Comparison of ENCODE assay signal across 8 cellular contexts in the genomic region with DNA sequence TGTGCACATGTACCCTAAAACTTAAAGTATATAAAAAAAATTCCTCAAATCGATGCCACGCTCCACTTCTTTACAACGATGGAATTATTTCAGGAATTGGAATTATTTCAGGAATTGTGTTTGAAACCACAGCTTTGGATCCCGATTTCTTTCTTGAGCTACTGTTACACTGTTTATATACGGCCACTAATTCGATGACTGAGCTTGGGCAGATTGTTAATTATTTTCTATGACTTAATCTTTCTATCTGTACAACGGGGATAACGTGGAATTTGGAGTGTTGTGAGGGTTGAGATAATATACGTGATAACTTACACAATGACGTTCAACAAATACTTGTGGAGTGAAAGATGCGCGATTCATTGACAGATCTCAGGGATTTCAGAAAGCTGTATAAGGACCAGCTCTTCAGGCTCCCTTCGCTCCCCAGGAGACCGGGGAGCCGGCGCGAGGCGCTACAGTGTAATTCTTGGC.
A peak's percentile ranks its signal among the peaks of the same experiment; 100 is the strongest.
DNase-seq lines count a peak whose midpoint lies in the region; ATAC-seq and TF ChIP-seq lines count a peak whose summit lies in the region.

No MANE protein-coding gene starts in this region.

- no peak overlapping the region for H3K23ac ChIP-seq in mesenchymal stem cell (ENCODE audit: low read length in 2 of 2)

- H3K79me1 ChIP-seq in mesenchymal stem cell (replicated peaks; ENCODE audit: low read length, poor library complexity, severe bottlenecking), result peaks cover 10% of the 10 kb centered on the region

- H3K4ac ChIP-seq in mesenchymal stem cell (ENCODE audit: low read depth in 1 of 2, low read length in 2 of 2), result no peak overlapping the region

- H3K14ac ChIP-seq in mesenchymal stem cell (ENCODE audit: low read length in 2 of 2), result no peak overlapping the region

- H3K4me1 ChIP-seq in HEK293 (ENCODE audit: control insufficient read depth, insufficient read depth, low read length) (no peaks in the 10 kb centered on the region), ascending aorta (peaks cover 0 to 11% of the 10 kb centered on the region in 2 donors), mesenchymal stem cell (ENCODE audit: control insufficient read depth, insufficient read depth, low read depth, low read length) (peaks cover 8% of the 10 kb centered on the region)

- H3K27ac ChIP-seq in 22Rv1, result peak overlapping the region; percentile 86
- H3K27ac ChIP-seq in HEK293 (ENCODE audit: extremely low read depth, low read depth, low read length), result no peak overlapping the region
- H3K27ac ChIP-seq in ascending aorta, result peak overlapping the region in 1 of 2 donors; percentile 87
- H3K27ac ChIP-seq in mesenchymal stem cell (ENCODE audit: low read length, poor library complexity, severe bottlenecking), result peak overlapping the region; percentile 76

- H3K9me3 ChIP-seq in HEK293 (ENCODE audit: control insufficient read depth, insufficient read depth, low read depth, low read length), result no peaks in the 10 kb centered on the region
- H3K9me3 ChIP-seq in ascending aorta, result no peaks in the 10 kb centered on the region
- H3K9me3 ChIP-seq in mesenchymal stem cell (ENCODE audit: control insufficient read depth, low read length), result no peaks in the 10 kb centered on the region

- H3K27me3 ChIP-seq in ascending aorta (no peaks in the 10 kb centered on the region), mesenchymal stem cell (ENCODE audit: control insufficient read depth in 1 of 2, insufficient read depth in 1 of 2, low read length in 2 of 2) (peaks cover 0 to 7% of the 10 kb centered on the region in 2 experiments)

- H3K36me3 ChIP-seq in HEK293 (ENCODE audit: control insufficient read depth in 2 of 2, insufficient read depth in 1 of 2, low read length in 2 of 2) (peaks cover 5 to 11% of the 10 kb centered on the region in 2 experiments; a peak in 2 of 3 replicates), ascending aorta (no peaks in the 10 kb centered on the region), mesenchymal stem cell (ENCODE audit: control insufficient read depth in 1 of 2, insufficient read depth in 2 of 2, low read depth in 1 of 2, low read length in 2 of 2) (peaks cover 0 to 4% of the 10 kb centered on the region in 2 experiments)

- no peak overlapping the region for H3K4me2 ChIP-seq in mesenchymal stem cell (ENCODE audit: low read length, poor library complexity, severe bottlenecking)

- intact Hi-C loops in ascending aorta (cut with DNase I), result loop anchor here (1.0 to 5.0 kb wide), 6 partner anchors 28 to 782 kb away; no protein-coding TSS in a partner anchor
- intact Hi-C loops in posterior cingulate gyrus (cut with DNase I), result loop anchor here (1.0 to 5.0 kb wide), 2 partner anchors 384 to 784 kb away; no protein-coding TSS in a partner anchor

- no peak overlapping the region for H2BK15ac ChIP-seq in mesenchymal stem cell (ENCODE audit: low read depth, poor library complexity, severe bottlenecking)

- CTCF ChIA-PET in HEK293 (lab: Yijun Ruan, JAX), result interaction anchor here (0.6 to 2.7 kb wide), 57 partner anchors 8 to 1439 kb away, joined by 3 to 32 read pairs (median 4); a partner anchor contains a TSS

- WGBS in mesenchymal stem cell, result 36% methylated on average over 17 of the region's 18 CpGs

- DNase-seq in ascending aorta (ENCODE audit: low spot score in 2 of 2) (no peak), mesenchymal stem cell (no peak), NCI-H446 treated with DMSO at 0.1 percent for 48 hours (lab: John Stamatoyannopoulos, UW) (no peak), NCI-H345 (lab: John Stamatoyannopoulos, UW) (no peak), posterior cingulate gyrus (no peak)

- no peak overlapping the region for H4K8ac ChIP-seq in mesenchymal stem cell (ENCODE audit: low read length)

- H2AK5ac ChIP-seq in mesenchymal stem cell (ENCODE audit: low read length, severe bottlenecking), result no peak overlapping the region

- TF ChIP-seq CTCF in 22Rv1 (IDR thresholded peaks at IDR 0.05) (no peak), HEK293 (tag by site-specific recombination; IDR thresholded peaks at IDR 0.05) (no peak), ascending aorta (IDR thresholded peaks at IDR 0.05) (no peak)

- no peak overlapping the region for H2BK5ac ChIP-seq in mesenchymal stem cell (ENCODE audit: low read depth, low read length, poor library complexity, severe bottlenecking)

- no peak overlapping the region for H2BK120ac ChIP-seq in mesenchymal stem cell (ENCODE audit: low read depth, low read length)

- H3K4me3 ChIP-seq in HEK293 (ENCODE audit: low read depth, low read length), result peak overlapping the region; percentile 20
- peak overlapping the region; percentile 63 to 90 for H3K4me3 ChIP-seq in ascending aorta
- peak overlapping the region in 1 of 2 experiments; percentile 89 for H3K4me3 ChIP-seq in mesenchymal stem cell (ENCODE audit: insufficient read depth in 1 of 2, low read depth in 1 of 2, low read length in 2 of 2)

- H2BK12ac ChIP-seq in mesenchymal stem cell (ENCODE audit: low read length in 2 of 2), result no peak overlapping the region

- no peak overlapping the region for H2AFZ ChIP-seq in mesenchymal stem cell (ENCODE audit: low read depth, low read length)

- POLR2A ChIA-PET in HEK293 (lab: Yijun Ruan, JAX), result interaction anchor here (0.6 to 1.5 kb wide), 23 partner anchors 8 to 828 kb away, joined by 3 to 17 read pairs (median 3); a partner anchor contains a TSS

- peak overlapping the region; percentile 96 for H3K9ac ChIP-seq in mesenchymal stem cell (ENCODE audit: low read length)

- H4K91ac ChIP-seq in mesenchymal stem cell (ENCODE audit: low read length), result no peak overlapping the region

- H3K18ac ChIP-seq in mesenchymal stem cell (ENCODE audit: low read depth in 1 of 2, low read length in 2 of 2), result no peak overlapping the region

- ATAC-seq in GM19351 (IDR thresholded peaks at IDR 0.05; ENCODE audit: unreplicated experiment), result no peak

TF ChIP-seq in HEK293, 187 proteins besides CTCF, POLR2A, EP300 and RAD21:
- TF ChIP-seq ZNF560 (tag by site-specific recombination; IDR thresholded peaks at IDR 0.05; ENCODE audit: borderline replicate concordance), result no peak
- 0 out of 2 replicates have a peak, but pooled peaks have one; percentile 38 for TF ChIP-seq ZBTB20 (tag by site-specific recombination; IDR thresholded peaks at IDR 0.05)
- no peak for TF ChIP-seq KLF8 (tag by site-specific recombination; IDR thresholded peaks at IDR 0.05)
- TF ChIP-seq, protein P1, sequence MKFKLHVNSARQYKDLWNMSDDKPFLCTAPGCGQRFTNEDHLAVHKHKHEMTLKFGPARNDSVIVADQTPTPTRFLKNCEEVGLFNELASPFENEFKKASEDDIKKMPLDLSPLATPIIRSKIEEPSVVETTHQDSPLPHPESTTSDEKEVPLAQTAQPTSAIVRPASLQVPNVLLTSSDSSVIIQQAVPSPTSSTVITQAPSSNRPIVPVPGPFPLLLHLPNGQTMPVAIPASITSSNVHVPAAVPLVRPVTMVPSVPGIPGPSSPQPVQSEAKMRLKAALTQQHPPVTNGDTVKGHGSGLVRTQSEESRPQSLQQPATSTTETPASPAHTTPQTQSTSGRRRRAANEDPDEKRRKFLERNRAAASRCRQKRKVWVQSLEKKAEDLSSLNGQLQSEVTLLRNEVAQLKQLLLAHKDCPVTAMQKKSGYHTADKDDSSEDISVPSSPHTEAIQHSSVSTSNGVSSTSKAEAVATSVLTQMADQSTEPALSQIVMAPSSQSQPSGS (tag by site-specific recombination; IDR thresholded peaks at IDR 0.05; ENCODE audit: low read depth), result 0 out of 2 replicates have a peak, but pooled peaks have one; percentile 38
- TF ChIP-seq ZNF223 (tag by site-specific recombination; IDR thresholded peaks at IDR 0.05), result no peak
- no peak for TF ChIP-seq ZNF670 (tag by site-specific recombination; IDR thresholded peaks at IDR 0.05; ENCODE audit: low read depth)
- peak; percentile 49 for TF ChIP-seq SCRT1 (tag by site-specific recombination; IDR thresholded peaks at IDR 0.05; ENCODE audit: borderline replicate concordance)
- TF ChIP-seq SCRT2 (tag by site-specific recombination; IDR thresholded peaks at IDR 0.05), result peak; percentile 99
- TF ChIP-seq, protein P2, sequence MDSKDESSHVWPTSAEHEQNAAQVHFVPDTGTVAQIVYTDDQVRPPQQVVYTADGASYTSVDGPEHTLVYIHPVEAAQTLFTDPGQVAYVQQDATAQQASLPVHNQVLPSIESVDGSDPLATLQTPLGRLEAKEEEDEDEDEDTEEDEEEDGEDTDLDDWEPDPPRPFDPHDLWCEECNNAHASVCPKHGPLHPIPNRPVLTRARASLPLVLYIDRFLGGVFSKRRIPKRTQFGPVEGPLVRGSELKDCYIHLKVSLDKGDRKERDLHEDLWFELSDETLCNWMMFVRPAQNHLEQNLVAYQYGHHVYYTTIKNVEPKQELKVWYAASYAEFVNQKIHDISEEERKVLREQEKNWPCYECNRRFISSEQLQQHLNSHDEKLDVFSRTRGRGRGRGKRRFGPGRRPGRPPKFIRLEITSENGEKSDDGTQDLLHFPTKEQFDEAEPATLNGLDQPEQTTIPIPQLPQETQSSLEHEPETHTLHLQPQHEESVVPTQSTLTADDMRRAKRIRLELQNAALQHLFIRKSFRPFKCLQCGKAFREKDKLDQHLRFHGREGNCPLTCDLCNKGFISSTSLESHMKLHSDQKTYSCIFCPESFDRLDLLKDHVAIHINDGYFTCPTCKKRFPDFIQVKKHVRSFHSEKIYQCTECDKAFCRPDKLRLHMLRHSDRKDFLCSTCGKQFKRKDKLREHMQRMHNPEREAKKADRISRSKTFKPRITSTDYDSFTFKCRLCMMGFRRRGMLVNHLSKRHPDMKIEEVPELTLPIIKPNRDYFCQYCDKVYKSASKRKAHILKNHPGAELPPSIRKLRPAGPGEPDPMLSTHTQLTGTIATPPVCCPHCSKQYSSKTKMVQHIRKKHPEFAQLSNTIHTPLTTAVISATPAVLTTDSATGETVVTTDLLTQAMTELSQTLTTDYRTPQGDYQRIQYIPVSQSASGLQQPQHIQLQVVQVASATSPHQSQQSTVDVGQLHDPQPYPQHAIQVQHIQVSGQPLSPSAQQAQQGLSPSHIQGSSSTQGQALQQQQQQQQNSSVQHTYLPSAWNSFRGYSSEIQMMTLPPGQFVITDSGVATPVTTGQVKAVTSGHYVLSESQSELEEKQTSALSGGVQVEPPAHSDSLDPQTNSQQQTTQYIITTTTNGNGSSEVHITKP (tag by site-specific recombination; IDR thresholded peaks at IDR 0.05), result peak; percentile 96
